ENCODE assay signal across 19 cellular contexts in the genomic region with DNA sequence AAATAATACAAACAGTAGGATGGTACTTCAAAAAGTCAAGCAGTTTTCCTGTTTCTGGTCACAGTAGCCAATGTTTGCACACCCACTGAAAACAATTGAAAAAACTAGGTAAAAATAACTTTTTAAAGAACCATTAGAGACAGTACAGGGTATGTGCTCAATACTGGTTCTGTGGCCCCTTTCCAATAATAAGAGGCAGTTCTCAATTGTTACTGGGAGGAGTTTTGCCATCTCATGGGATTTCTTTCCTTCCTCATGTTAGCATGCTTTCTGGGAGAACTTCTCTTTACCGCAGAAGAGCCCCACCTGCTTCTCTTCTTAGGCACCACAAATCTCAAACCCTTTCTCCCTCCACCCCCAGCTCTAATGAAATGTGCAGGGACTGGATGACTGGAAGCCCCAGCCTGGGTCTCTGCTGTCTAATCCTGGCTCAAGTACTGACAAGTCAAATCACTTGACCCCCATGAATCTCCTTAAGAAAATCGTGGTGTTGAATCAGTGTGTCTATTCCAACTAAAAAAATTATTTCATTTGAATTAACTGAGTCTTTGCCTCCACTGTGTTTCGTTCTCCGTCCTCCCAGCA. TPM values are rescaled to one million over a fixed set of nuclear protein-coding genes. Genes with fewer than 3 reads are reported as not detected.
DNase-seq lines count a peak whose midpoint lies in the region; ATAC-seq and TF ChIP-seq lines count a peak whose summit lies in the region.
"Had no signal": no experiment of that assay in that cellular context is flagged by ENCODE, and none has a peak within 500 bp of the region (broad histone marks: within the 10 kb centered on the region; RNA-seq: fewer than 3 reads in every experiment).

No MANE protein-coding gene starts in this region.

- H3K9me3 ChIP-seq in BLaER1 = no peaks in the 10 kb centered on the region
- H3K9me3 ChIP-seq in WERI-Rb-1 (ENCODE audit: severe bottlenecking) = no peaks in the 10 kb centered on the region
- H3K9me3 ChIP-seq: psoas muscle, thoracic aorta had no signal

- H3K4me3 Mint-ChIP-seq in CD14-positive monocyte (no peak overlapping the region), immature natural killer cell (no peak overlapping the region), HFFc6 (no peak overlapping the region)
- H3K4me3 Mint-ChIP-seq: neural crest cell had no signal

- ATAC-seq in SK-N-SH treated with all-trans-retinoic acid at 6 μM for 48 hours (no peak), HG02759 (IDR thresholded peaks at IDR 0.05; ENCODE audit: unreplicated experiment) (no peak)
- ATAC-seq: Panc1, psoas muscle had no signal

- H3K27me3 ChIP-seq in BLaER1 (no peaks in the 10 kb centered on the region), WERI-Rb-1 (ENCODE audit: insufficient read depth, low read depth, severe bottlenecking) (no peaks in the 10 kb centered on the region)

- peaks cover 17% of the 10 kb centered on the region for H3K4me1 Mint-ChIP-seq in CD14-positive monocyte
- H3K4me1 Mint-ChIP-seq in immature natural killer cell = peaks cover 15 to 17% of the 10 kb centered on the region in 2 donors
- peaks cover 12% of the 10 kb centered on the region for H3K4me1 Mint-ChIP-seq in HFFc6 (ENCODE audit: low read depth)
- H3K4me1 Mint-ChIP-seq: neural crest cell had no signal

- H3K27ac ChIP-seq in BLaER1 = peak overlapping the region; percentile 7; the same call in 1 of the 2 replicates
- H3K27ac ChIP-seq in WERI-Rb-1 = no peak overlapping the region
- H3K27ac ChIP-seq: thoracic aorta had no signal

- no peaks in the 10 kb centered on the region for H4K20me1 ChIP-seq in BLaER1

- H3K27ac Mint-ChIP-seq in CD14-positive monocyte (peak overlapping the region; percentile 74 to 95 (median 85)), immature natural killer cell (peak overlapping the region; percentile 62 to 88 (median 78)), HFFc6 (no peak overlapping the region)

- no peak for TF ChIP-seq CTCF in CD14-positive monocyte (IDR thresholded peaks at IDR 0.05)
- TF ChIP-seq CTCF in WERI-Rb-1 (IDR thresholded peaks at IDR 0.05; ENCODE audit: low read depth, low read length) = no peak
- no peak for TF ChIP-seq CTCF in HFFc6 (IDR thresholded peaks at IDR 0.05)

- no peak for DNase-seq in CD14-positive monocyte (ENCODE audit: low spot score)
- peak; percentile 77 for DNase-seq in WERI-Rb-1
- no peak for DNase-seq in immature natural killer cell
- no peak for DNase-seq in OCI-M1 (lab: John Stamatoyannopoulos, UW)
- DNase-seq in HFFc6 = no peak
- DNase-seq: activated gamma-delta T cell treated with Interleukin-2 at 50 U/mL for 16 hours, mesendoderm, NCI-H1105 treated with DMSO at 0.1 percent for 48 hours, NCI-H2107, psoas muscle had no signal

- no peak overlapping the region for H3K4me3 ChIP-seq in BLaER1
- no peak overlapping the region for H3K4me3 ChIP-seq in WERI-Rb-1 (ENCODE audit: low read depth, low read length)
- H3K4me3 ChIP-seq: psoas muscle, thoracic aorta had no signal

- intact Hi-C loops in CD14-positive monocyte (cut with micrococcal nuclease) = loop anchor here in 1 of 2 donors (10.0 kb wide), 1 partner anchor 115 kb away; the partner anchor contains the start of genes BIVM and POGLUT2

- H3K36me3 Mint-ChIP-seq in CD14-positive monocyte (peaks cover 31 to 35% of the 10 kb centered on the region in 2 donors), immature natural killer cell (peaks cover 10 to 20% (median 20%) of the 10 kb centered on the region in 3 donors), HFFc6 (ENCODE audit: low read depth) (peaks cover 46% of the 10 kb centered on the region)

- peaks cover 0 to 5% (median 1%) of the 10 kb centered on the region in 7 donors for H3K9me3 Mint-ChIP-seq in CD14-positive monocyte
- no peaks in the 10 kb centered on the region for H3K9me3 Mint-ChIP-seq in immature natural killer cell
- H3K9me3 Mint-ChIP-seq in HFFc6 = peaks cover 9% of the 10 kb centered on the region
- H3K9me3 Mint-ChIP-seq: neural crest cell had no signal

- H3K4me2 ChIP-seq in BLaER1 = peak overlapping the region; percentile 48

- no peak overlapping the region for H3K9ac ChIP-seq in BLaER1

- H3K36me3 ChIP-seq in BLaER1 (peaks cover 44% of the 10 kb centered on the region), WERI-Rb-1 (peaks cover 47% of the 10 kb centered on the region)

- H3K27me3 Mint-ChIP-seq in CD14-positive monocyte (ENCODE audit: low read depth in 3 of 3) (peaks cover 2 to 3% (median 3%) of the 10 kb centered on the region in 3 donors), immature natural killer cell (ENCODE audit: low read depth in 3 of 3) (no peaks in the 10 kb centered on the region), HFFc6 (ENCODE audit: insufficient read depth) (peaks cover 2% of the 10 kb centered on the region)

- peaks cover 22% of the 10 kb centered on the region for H3K4me1 ChIP-seq in BLaER1

TF ChIP-seq in SK-N-SH treated with all-trans-retinoic acid at 6 μM for 48 hours, 23 proteins besides CTCF, POLR2A, EP300 and RAD21:
- TF ChIP-seq SNAI2 (CRISPR knock-in tag; IDR thresholded peaks at IDR 0.05) = no peak
- TF ChIP-seq, protein P1, sequence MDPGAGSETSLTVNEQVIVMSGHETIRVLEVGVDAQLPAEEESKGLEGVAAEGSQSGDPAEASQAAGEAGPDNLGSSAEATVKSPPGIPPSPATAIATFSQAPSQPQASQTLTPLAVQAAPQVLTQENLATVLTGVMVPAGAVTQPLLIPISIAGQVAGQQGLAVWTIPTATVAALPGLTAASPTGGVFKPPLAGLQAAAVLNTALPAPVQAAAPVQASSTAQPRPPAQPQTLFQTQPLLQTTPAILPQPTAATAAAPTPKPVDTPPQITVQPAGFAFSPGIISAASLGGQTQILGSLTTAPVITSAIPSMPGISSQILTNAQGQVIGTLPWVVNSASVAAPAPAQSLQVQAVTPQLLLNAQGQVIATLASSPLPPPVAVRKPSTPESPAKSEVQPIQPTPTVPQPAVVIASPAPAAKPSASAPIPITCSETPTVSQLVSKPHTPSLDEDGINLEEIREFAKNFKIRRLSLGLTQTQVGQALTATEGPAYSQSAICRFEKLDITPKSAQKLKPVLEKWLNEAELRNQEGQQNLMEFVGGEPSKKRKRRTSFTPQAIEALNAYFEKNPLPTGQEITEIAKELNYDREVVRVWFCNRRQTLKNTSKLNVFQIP (CRISPR knock-in tag; IDR thresholded peaks at IDR 0.05; ENCODE audit: borderline replicate concordance, low read depth) = no peak
- no peak for TF ChIP-seq ZFP30 (CRISPR knock-in tag; IDR thresholded peaks at IDR 0.05)
- TF ChIP-seq CREB5 (CRISPR knock-in tag; IDR thresholded peaks at IDR 0.05; ENCODE audit: low read depth) = no peak
- no peak for TF ChIP-seq TCF4 (CRISPR knock-in tag; IDR thresholded peaks at IDR 0.05; ENCODE audit: borderline replicate concordance)
- TF ChIP-seq GLIS3 (CRISPR knock-in tag; IDR thresholded peaks at IDR 0.05) = no peak
- TF ChIP-seq ZNF565 (CRISPR knock-in tag; conservative IDR thresholded peaks at IDR 0.05; ENCODE audit: low read depth) = no peak
- TF ChIP-seq, protein P2, sequence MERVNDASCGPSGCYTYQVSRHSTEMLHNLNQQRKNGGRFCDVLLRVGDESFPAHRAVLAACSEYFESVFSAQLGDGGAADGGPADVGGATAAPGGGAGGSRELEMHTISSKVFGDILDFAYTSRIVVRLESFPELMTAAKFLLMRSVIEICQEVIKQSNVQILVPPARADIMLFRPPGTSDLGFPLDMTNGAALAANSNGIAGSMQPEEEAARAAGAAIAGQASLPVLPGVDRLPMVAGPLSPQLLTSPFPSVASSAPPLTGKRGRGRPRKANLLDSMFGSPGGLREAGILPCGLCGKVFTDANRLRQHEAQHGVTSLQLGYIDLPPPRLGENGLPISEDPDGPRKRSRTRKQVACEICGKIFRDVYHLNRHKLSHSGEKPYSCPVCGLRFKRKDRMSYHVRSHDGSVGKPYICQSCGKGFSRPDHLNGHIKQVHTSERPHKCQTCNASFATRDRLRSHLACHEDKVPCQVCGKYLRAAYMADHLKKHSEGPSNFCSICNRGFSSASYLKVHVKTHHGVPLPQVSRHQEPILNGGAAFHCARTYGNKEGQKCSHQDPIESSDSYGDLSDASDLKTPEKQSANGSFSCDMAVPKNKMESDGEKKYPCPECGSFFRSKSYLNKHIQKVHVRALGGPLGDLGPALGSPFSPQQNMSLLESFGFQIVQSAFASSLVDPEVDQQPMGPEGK (CRISPR knock-in tag; IDR thresholded peaks at IDR 0.05; ENCODE audit: borderline replicate concordance) = no peak
- TF ChIP-seq ZC3H10 (CRISPR knock-in tag; IDR thresholded peaks at IDR 0.05) = no peak

RNA-seq across cellular contexts. Expression of gene METTL21C, which starts 14.6 kb away (rescaled TPM):
- polyA plus RNA-seq in CD14-positive monocyte = not detected
- not detected for polyA plus RNA-seq in immature natural killer cell
- total RNA-seq in HFFc6 (2021; fragmentation: NEBNext Ultra II Directional; extraction: Animal tissue kit (Norgen Biotek cat#: 25700)) = not detected
- total RNA-seq: activated CD8-positive, alpha-beta memory T cell treated with anti-CD3 and anti-CD28 coated beads for 36 hours; neural crest cell; thoracic aorta had no signal
- polyA plus RNA-seq: keratinocyte, small intestine had no signal
